2 cellular contexts compared by ENCODE assay signal in the genomic region with DNA sequence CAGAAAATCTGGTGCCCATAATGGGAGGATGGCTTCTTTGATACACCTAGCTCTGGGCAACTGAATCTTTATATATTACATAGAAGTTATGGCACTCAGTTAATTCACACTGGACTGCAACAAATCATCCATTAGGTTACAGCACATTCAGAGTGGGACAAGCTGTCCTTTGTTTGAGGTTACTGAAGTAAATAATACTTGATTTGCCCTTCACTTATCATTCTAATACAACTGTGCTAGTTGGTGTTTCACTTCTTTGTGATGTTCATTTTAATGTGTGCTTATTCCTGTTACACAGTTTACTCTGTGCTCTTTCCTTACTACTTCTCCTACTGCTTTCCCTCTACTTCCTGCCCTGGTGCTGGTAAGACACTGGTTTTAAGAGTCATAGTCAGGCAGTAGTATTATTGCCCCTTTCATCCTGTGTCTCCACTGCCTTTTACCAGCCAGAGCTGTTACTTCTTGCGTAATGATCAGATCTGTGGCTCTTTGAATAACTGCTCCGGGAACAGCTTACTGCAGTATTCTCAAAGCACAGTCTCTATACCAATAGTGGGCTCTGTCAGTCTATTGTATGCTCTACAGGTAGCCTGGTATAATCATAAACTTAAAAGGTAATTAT.
TF ChIP-seq lines count a peak whose summit lies in the region.

No MANE protein-coding gene starts in this region.

TF ChIP-seq in A549, 52 proteins besides CTCF, POLR2A, EP300 and RAD21:
- no peak for TF ChIP-seq KDM1A (IDR thresholded peaks at IDR 0.05; ENCODE audit: low read depth)
- TF ChIP-seq, protein P1, sequence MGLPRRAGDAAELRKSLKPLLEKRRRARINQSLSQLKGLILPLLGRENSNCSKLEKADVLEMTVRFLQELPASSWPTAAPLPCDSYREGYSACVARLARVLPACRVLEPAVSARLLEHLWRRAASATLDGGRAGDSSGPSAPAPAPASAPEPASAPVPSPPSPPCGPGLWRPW (IDR thresholded peaks at IDR 0.05), result no peak
- TF ChIP-seq CEBPB (IDR thresholded peaks at IDR 0.05), result peak; percentile 37 to 56; a peak in 3 of 4 replicates
- no peak for TF ChIP-seq MAFK (IDR thresholded peaks at IDR 0.05; ENCODE audit: partially characterized antibody)
- no peak for TF ChIP-seq TP53 (CRISPR knock-in tag; IDR thresholded peaks at IDR 0.05)

TF ChIP-seq in IMR-90, 13 proteins besides CTCF, POLR2A, EP300 and RAD21:
- peak; percentile 88 for TF ChIP-seq CEBPB (IDR thresholded peaks at IDR 0.05; ENCODE audit: low read depth, low read length)
- TF ChIP-seq CHD1 (IDR thresholded peaks at IDR 0.05; ENCODE audit: low read depth, low read length), result no peak
TF ChIP-seq in IMR-90: peak in this region for 1.
